8 cellular contexts compared by ENCODE assay signal in the genomic region with DNA sequence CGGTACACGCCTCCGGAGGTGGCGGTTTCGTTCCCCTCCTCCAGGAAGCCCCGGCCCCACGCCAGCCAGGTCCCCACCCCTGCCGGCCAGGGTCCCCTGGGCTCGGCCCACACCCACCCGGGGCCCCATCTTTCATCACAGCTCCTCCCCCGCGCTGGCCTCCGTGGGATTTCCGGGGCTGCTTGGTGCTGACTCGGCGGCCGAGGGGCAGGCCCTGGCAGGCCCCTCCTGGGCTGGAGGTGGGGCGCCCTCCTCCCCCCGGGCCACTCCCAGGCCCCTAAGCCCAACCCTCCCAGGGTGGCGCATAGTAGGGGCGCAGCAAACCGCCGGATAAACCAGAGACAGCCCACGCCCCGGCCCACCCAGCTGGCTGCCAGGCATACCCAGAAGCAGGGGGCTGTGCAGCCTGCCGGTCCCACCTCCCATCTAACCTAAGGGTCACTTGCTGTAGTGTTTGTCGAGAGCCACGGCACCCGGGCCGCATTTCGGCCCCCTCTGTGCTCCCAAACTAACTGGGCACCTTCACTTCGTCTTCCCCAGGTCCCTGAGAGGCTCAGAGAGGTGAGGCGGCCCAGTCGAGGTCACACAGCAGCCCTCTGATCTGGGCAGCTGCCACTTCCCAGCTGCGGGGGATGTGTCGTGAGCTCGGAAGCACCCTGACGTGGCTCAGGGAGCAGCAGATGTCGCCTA. TPM values are rescaled to one million over a fixed set of nuclear protein-coding genes. Genes with fewer than 3 reads are reported as not detected.
DNase-seq lines count a peak whose midpoint lies in the region; ATAC-seq and TF ChIP-seq lines count a peak whose summit lies in the region.

No MANE protein-coding gene starts in this region.

- peaks cover 21% of the 10 kb centered on the region for H3F3A ChIP-seq in GM23248 (ENCODE audit: insufficient read depth)
- peaks cover 5% of the 10 kb centered on the region for H3F3A ChIP-seq in smooth muscle cell (ENCODE audit: low read depth)

- H3K27ac ChIP-seq in GM23248: peak overlapping the region; percentile 95
- peak overlapping the region; percentile 93 for H3K27ac ChIP-seq in smooth muscle cell (ENCODE audit: low read depth)

- H3K27me3 ChIP-seq in GM23248 (replicated peaks; ENCODE audit: insufficient read depth) (no peaks in the 10 kb centered on the region), smooth muscle cell (ENCODE audit: low read depth) (no peaks in the 10 kb centered on the region)

- DNase-seq in GM23248: peak; percentile 85
- DNase-seq in activated CD8-positive, alpha-beta memory T cell treated with anti-CD3 and anti-CD28 coated beads for 24 hours: peak; percentile 87
- peak; percentile 40 for DNase-seq in fibroblast of gingiva (ENCODE audit: low read depth)
- no peak for DNase-seq in smooth muscle cell (lab: John Stamatoyannopoulos, UW; ENCODE audit: unreplicated experiment)
- no peak for DNase-seq in GOT3 (lab: John Stamatoyannopoulos, UW)
- DNase-seq in NCI-H82 (lab: John Stamatoyannopoulos, UW): no peak
- no peak for DNase-seq in mucosa of gallbladder (ENCODE audit: low spot score)

- TF ChIP-seq CTCF in smooth muscle cell (IDR thresholded peaks at IDR 0.05; ENCODE audit: borderline replicate concordance, insufficient read depth, poor library complexity, severe bottlenecking): no peak

- peaks cover 51% of the 10 kb centered on the region for H3K4me1 ChIP-seq in GM23248 (ENCODE audit: insufficient read depth)
- H3K4me1 ChIP-seq in smooth muscle cell (ENCODE audit: low read depth): peaks cover 17% of the 10 kb centered on the region

- no peaks in the 10 kb centered on the region for H3K9me3 ChIP-seq in GM23248 (ENCODE audit: low read depth)
- no peaks in the 10 kb centered on the region for H3K9me3 ChIP-seq in smooth muscle cell (replicated peaks; ENCODE audit: low read depth)

- no peaks in the 10 kb centered on the region for H3K9me2 ChIP-seq in GM23248 (ENCODE audit: insufficient read depth)

- H2AFZ ChIP-seq in GM23248: no peak overlapping the region
- no peak overlapping the region for H2AFZ ChIP-seq in smooth muscle cell (ENCODE audit: low read depth)

- H3K79me2 ChIP-seq in GM23248 (ENCODE audit: insufficient read depth): peaks cover 100% of the 10 kb centered on the region
- peaks cover 100% of the 10 kb centered on the region for H3K79me2 ChIP-seq in smooth muscle cell (ENCODE audit: low read depth)

- H4K20me1 ChIP-seq in GM23248 (ENCODE audit: insufficient read depth) (peaks cover 3% of the 10 kb centered on the region; the same call in 1 of the 2 replicates), smooth muscle cell (ENCODE audit: low read depth) (peaks cover 98% of the 10 kb centered on the region)

- no peak for ATAC-seq in GM18517 (IDR thresholded peaks at IDR 0.05; ENCODE audit: unreplicated experiment)

- peak overlapping the region; percentile 77 for H3K4me2 ChIP-seq in GM23248 (ENCODE audit: unreplicated experiment)
- peak overlapping the region; percentile 79 for H3K4me2 ChIP-seq in smooth muscle cell

- H3K4me3 ChIP-seq in GM23248: peak overlapping the region; percentile 82
- no peak overlapping the region for H3K4me3 ChIP-seq in smooth muscle cell

- WGBS in GM23248 (ENCODE audit: low coverage in 1 of 2, low lambda C conversion rate in 2 of 2, missing lambda C conversion rate in 2 of 2), 2 experiments: 8 to 15% methylated on average over 21 to 33 of the region's 39 CpGs
- 89% methylated on average over 25 of the region's 39 CpGs for WGBS in smooth muscle cell (ENCODE audit: low lambda C conversion rate)

- H3K9ac ChIP-seq in GM23248: peak overlapping the region; percentile 85
- peak overlapping the region; percentile 73 for H3K9ac ChIP-seq in smooth muscle cell (ENCODE audit: low read depth)

- H3K36me3 ChIP-seq in GM23248 (ENCODE audit: low read depth) (no peaks in the 10 kb centered on the region), smooth muscle cell (ENCODE audit: low read depth) (no peaks in the 10 kb centered on the region)

- in situ Hi-C loops in GM23248 (cut with MboI): no loop called here

RNA-seq across cellular contexts. Expression of a gene that starts 6.6 kb away (rescaled TPM):
- total RNA-seq in GM23248 (2014; rRNA removed; shearing (Covaris generic)): 33.6 and 41.3 TPM in 2 replicates
- polyA plus RNA-seq in GM23248 (2016; fragmentation: Nextera tagmentation; extraction: Ambion mirVana): 17.8 and 20.6 TPM in 2 replicates
- total RNA-seq in smooth muscle cell: 13.3 and 16.1 TPM in 2 replicates
- polyA plus RNA-seq in smooth muscle cell: 36.0 and 53.4 TPM in 2 replicates
- total RNA-seq in mucosa of gallbladder: 82.6 TPM

RNA-seq across cellular contexts. Expression of a gene that starts 52.5 kb away (rescaled TPM):
- 16.8 and 21.0 TPM in 2 replicates for total RNA-seq in GM23248 (2014; rRNA removed; shearing (Covaris generic))
- 6.9 and 9.1 TPM in 2 replicates for polyA plus RNA-seq in GM23248 (2016; fragmentation: Nextera tagmentation; extraction: Ambion mirVana)
- 15.6 and 17.3 TPM in 2 replicates for total RNA-seq in smooth muscle cell
- 8.1 and 14.0 TPM in 2 replicates for polyA plus RNA-seq in smooth muscle cell
- total RNA-seq in mucosa of gallbladder: 31.9 TPM

Comparison
In these comparisons a context has a peak if more than half of its experiments do, and no peak if none do; other contexts are left out.
1. DNase-seq: peak in GM23248 (single experiment), activated CD8-positive, alpha-beta memory T cell treated with anti-CD3 and anti-CD28 coated beads for 24 hours (single experiment) and fibroblast of gingiva (single experiment); none in smooth muscle cell (single experiment), GOT3 (single experiment), NCI-H82 (single experiment) and mucosa of gallbladder (single experiment).